25 cellular contexts compared by ENCODE assay signal in genomic region chr7:107632466-107632865, GRCh38. TPM values are rescaled to one million over a fixed set of nuclear protein-coding genes. Genes with fewer than 3 reads are reported as not detected.
DNase-seq lines count a peak whose midpoint lies in the region; ATAC-seq, FAIRE-seq and TF ChIP-seq lines count a peak whose summit lies in the region.
"Had no signal": no experiment of that assay in that cellular context is flagged by ENCODE, and none has a peak within 500 bp of the region (broad histone marks: within the 10 kb centered on the region; RNA-seq: fewer than 3 reads in every experiment).

No MANE protein-coding gene starts in this region.

- FAIRE-seq in pancreas (lab: Jason Lieb, UNC), result no peak
- FAIRE-seq: A204.1, D721Med, GM12878, GM19239, H1 had no signal

- H3K4me3 ChIP-seq in pancreas, result no peak overlapping the region
- H3K4me3 ChIP-seq: BLaER1, GM12878 had no signal

- CTCF ChIA-PET in HEK293T (lab: Yijun Ruan, JAX), result no interaction called here

- no peaks in the 10 kb centered on the region for H3K36me3 ChIP-seq in pancreas
- H3K36me3 ChIP-seq: BLaER1 had no signal

- no peak for TF ChIP-seq CTCF in pancreas (IDR thresholded peaks at IDR 0.05)

- intact Hi-C loops in pancreas (cut with DNase I), result no loop called here

- peaks cover 35% of the 10 kb centered on the region for H3K4me1 Mint-ChIP-seq in memory B cell

- POLR2A ChIA-PET in HEK293T (lab: Yijun Ruan, JAX), result no interaction called here

- H3K9me3 Mint-ChIP-seq in memory B cell, result no peaks in the 10 kb centered on the region

- H3K27me3 ChIP-seq in pancreas, result no peaks in the 10 kb centered on the region
- H3K27me3 ChIP-seq: BLaER1 had no signal

- ATAC-seq in memory B cell (ENCODE audit: low read depth), result no peak
- no peak for ATAC-seq in pancreas
- ATAC-seq: CD8-positive, alpha-beta T cell; GM12878 had no signal

- no peaks in the 10 kb centered on the region for H3K27me3 Mint-ChIP-seq in memory B cell
- H3K27me3 Mint-ChIP-seq: B cell had no signal

- DNase-seq in COLO829 (ENCODE audit: low spot score), result peak; percentile 81
- DNase-seq in NCI-H524 treated with DMSO at 0.1 percent for 48 hours (lab: John Stamatoyannopoulos, UW), result peak; percentile 25
- DNase-seq in RPMI7951 (ENCODE audit: low read depth), result peak; percentile 19
- no peak for DNase-seq in memory B cell (ENCODE audit: low spot score in 2 of 2)
- no peak for DNase-seq in HEK293T (ENCODE audit: extremely low spot score)
- no peak for DNase-seq in pancreas
- DNase-seq in NCI-H146 treated with DMSO at 0.1 percent for 48 hours (lab: John Stamatoyannopoulos, UW; ENCODE audit: unreplicated experiment), result no peak
- DNase-seq in NCI-H128 (lab: John Stamatoyannopoulos, UW; ENCODE audit: unreplicated experiment), result no peak
- DNase-seq: CD4-positive, CD25-positive, alpha-beta regulatory T cell; CD8-positive, alpha-beta T cell; DMS 273 treated with DMSO at 0.1 percent for 48 hours; DMS79; EL; GDM1; H7; HCEC 1CT had no signal

- peak overlapping the region; percentile 45 for H3K27ac Mint-ChIP-seq in memory B cell
- H3K27ac Mint-ChIP-seq: CD4-positive, CD25-positive, alpha-beta regulatory T cell; CD8-positive, alpha-beta T cell had no signal

- WGBS in pancreas, 2 donors, result 91 to 98% methylated on average over 3 of the region's 3 CpGs

- H3K27ac ChIP-seq in pancreas, result no peak overlapping the region
- H3K27ac ChIP-seq: 22Rv1, BLaER1, C4-2B had no signal

- H3K9me3 ChIP-seq in pancreas, result no peaks in the 10 kb centered on the region
- H3K9me3 ChIP-seq: BLaER1 had no signal

- H3K4me3 Mint-ChIP-seq in memory B cell, result no peak overlapping the region
- H3K4me3 Mint-ChIP-seq: CD4-positive, CD25-positive, alpha-beta regulatory T cell; CD8-positive, alpha-beta T cell had no signal

- peaks cover 2% of the 10 kb centered on the region for H3K36me3 Mint-ChIP-seq in memory B cell
- H3K36me3 Mint-ChIP-seq: CD8-positive, alpha-beta T cell had no signal

- no peaks in the 10 kb centered on the region for H3K4me1 ChIP-seq in pancreas
- H3K4me1 ChIP-seq: BLaER1 had no signal

TF ChIP-seq in HEK293T, 16 proteins besides CTCF, POLR2A, EP300 and RAD21:
- TF ChIP-seq SP1 (IDR thresholded peaks at IDR 0.05), result no peak
- no peak for TF ChIP-seq ZNF384 (IDR thresholded peaks at IDR 0.05)
- TF ChIP-seq L3MBTL2 (conservative IDR thresholded peaks at IDR 0.05), result no peak
- TF ChIP-seq ARNT (IDR thresholded peaks at IDR 0.05), result no peak
- no peak for TF ChIP-seq SUZ12 (IDR thresholded peaks at IDR 0.05)
- TF ChIP-seq HDGF (IDR thresholded peaks at IDR 0.05; ENCODE audit: borderline replicate concordance), result no peak
- no peak for TF ChIP-seq BHLHE40 (IDR thresholded peaks at IDR 0.05; ENCODE audit: borderline replicate concordance)
- no peak for TF ChIP-seq FOXA1 (IDR thresholded peaks at IDR 0.05)
- TF ChIP-seq TARDBP (IDR thresholded peaks at IDR 0.05), result no peak
- TF ChIP-seq FOXK2 (IDR thresholded peaks at IDR 0.05), result no peak
- no peak for TF ChIP-seq FOXM1 (IDR thresholded peaks at IDR 0.05; ENCODE audit: borderline replicate concordance)
- no peak for TF ChIP-seq ELF4 (IDR thresholded peaks at IDR 0.05)
TF ChIP-seq in HEK293T: peak in this region for 0.

RNA-seq across cellular contexts. Expression of gene SLC26A4, which starts 28.2 kb away (rescaled TPM):
- 1.4 and 1.5 TPM in 2 replicates for total RNA-seq in RPMI7951 (2014; rRNA removed; shearing (Covaris generic))
- 1 to 10 TPM in 1 of 6 donors, under 1 TPM in 5; 0.15 to 1.0 (median 0.44) TPM for total RNA-seq in pancreas
- polyA plus RNA-seq in pancreas, result 1 to 10 TPM in 1 of 2 donors, under 1 TPM in 1; 0.72 to 2.0 TPM
- total RNA-seq: H7 had no signal

RNA-seq across cellular contexts. Expression of gene BCAP29, which starts 52.4 kb away (rescaled TPM):
- total RNA-seq in RPMI7951 (2014; rRNA removed; shearing (Covaris generic)), result 115 and 138 TPM in 2 replicates
- total RNA-seq in pancreas, result 10 to 100 TPM; 15.3 to 27.6 (median 20.3) TPM
- polyA plus RNA-seq in pancreas, result 10 to 100 TPM; 15.2 to 18.9 TPM

Comparison
In these comparisons a context has a peak if more than half of its experiments do, and no peak if none do; other contexts are left out.
1. DNase-seq: peak in COLO829 (single experiment), NCI-H524 treated with DMSO at 0.1 percent for 48 hours (single experiment) and RPMI7951 (single experiment); none in memory B cell (0 of 2), HEK293T (single experiment), pancreas (0 of 6), NCI-H146 treated with DMSO at 0.1 percent for 48 hours (single experiment) and NCI-H128 (single experiment).